In genomic region chr11:119533931-119534694, GRCh38 we compare ENCODE assay signal across 8 cellular contexts.
A peak's percentile ranks its signal among the peaks of the same experiment; 100 is the strongest.
DNase-seq lines count a peak whose midpoint lies in the region; ATAC-seq and TF ChIP-seq lines count a peak whose summit lies in the region.

No MANE protein-coding gene starts in this region.

- no peaks in the 10 kb centered on the region for H3K9me3 Mint-ChIP-seq in HFFc6
- H3K9me3 Mint-ChIP-seq in activated CD4-positive, alpha-beta T cell treated with anti-CD3 and anti-CD28 coated beads, Interleukin-2, amount 10 ng/mL, durations not matched to agents 7 days and 5 days, result no peaks in the 10 kb centered on the region

- H3K27ac Mint-ChIP-seq in HFFc6, result no peak overlapping the region
- H3K27ac Mint-ChIP-seq in activated CD4-positive, alpha-beta T cell treated with anti-CD3 and anti-CD28 coated beads, Interleukin-2, amount 10 ng/mL, durations not matched to agents 7 days and 5 days, result no peak overlapping the region

- peaks cover 62% of the 10 kb centered on the region for H3K27me3 Mint-ChIP-seq in HFFc6 (ENCODE audit: insufficient read depth)
- peaks cover 3% of the 10 kb centered on the region for H3K27me3 Mint-ChIP-seq in activated CD4-positive, alpha-beta T cell treated with anti-CD3 and anti-CD28 coated beads, Interleukin-2, amount 10 ng/mL, durations not matched to agents 7 days and 5 days

- 25 to 42% methylated on average over 7 to 12 of the region's 12 CpGs for WGBS in lower leg skin, 2 donors

- peak; percentile 47 for DNase-seq in DMS153 (lab: John Stamatoyannopoulos, UW)
- DNase-seq in HFFc6, result peak; percentile 55
- DNase-seq in NCI-H510A (lab: John Stamatoyannopoulos, UW), result peak; percentile 27
- peak; percentile 49 for DNase-seq in activated CD4-positive, alpha-beta T cell treated with anti-CD3 and anti-CD28 coated beads, Interleukin-2, amount 10 ng/mL, durations not matched to agents 7 days and 5 days
- DNase-seq in ecto neural progenitor cell (ENCODE audit: low spot score), result peak; percentile 85
- DNase-seq in lower leg skin (ENCODE audit: low spot score in 2 of 2), result peak; percentile 65 to 94
- DNase-seq in stimulated activated CD8-positive, alpha-beta memory T cell treated with anti-CD3 and anti-CD28 coated beads, Interleukin-12 subunit alpha, Interleukin-12 subunit beta, amount 100 ng/mL, for 1 hour (ENCODE audit: low read depth), result peak; percentile 4

- intact Hi-C loops in lower leg skin (cut with DNase I; ENCODE audit: low total_unique reads), result no loop called here

- no peak overlapping the region for H3K4me3 ChIP-seq in lower leg skin (ENCODE audit: low read depth, poor library complexity, severe bottlenecking)

- no peak for TF ChIP-seq POLR2A in lower leg skin (IDR thresholded peaks at IDR 0.05)

- POLR2A ChIA-PET in activated CD4-positive, alpha-beta T cell treated with anti-CD3 and anti-CD28 coated beads, Interleukin-2, amount 10 ng/mL, durations not matched to agents 7 days and 5 days (lab: Charles Lee), result no interaction called here

- CTCF ChIA-PET in activated CD4-positive, alpha-beta T cell treated with anti-CD3 and anti-CD28 coated beads, Interleukin-2, amount 10 ng/mL, durations not matched to agents 7 days and 5 days (lab: Charles Lee), result interaction anchor here (0.5 to 1.3 kb wide), 3 partner anchors 15 to 1265 kb away, joined by 3 to 4 read pairs (median 3); no protein-coding TSS in a partner anchor

- TF ChIP-seq CTCF in HFFc6 (IDR thresholded peaks at IDR 0.05) (peak; percentile 92), lower leg skin (IDR thresholded peaks at IDR 0.05) (no peak)

- H3K4me3 Mint-ChIP-seq in HFFc6, result no peak overlapping the region
- H3K4me3 Mint-ChIP-seq in activated CD4-positive, alpha-beta T cell treated with anti-CD3 and anti-CD28 coated beads, Interleukin-2, amount 10 ng/mL, durations not matched to agents 7 days and 5 days, result no peak overlapping the region

- H3K4me1 Mint-ChIP-seq in HFFc6 (ENCODE audit: low read depth), result no peaks in the 10 kb centered on the region
- no peaks in the 10 kb centered on the region for H3K4me1 Mint-ChIP-seq in activated CD4-positive, alpha-beta T cell treated with anti-CD3 and anti-CD28 coated beads, Interleukin-2, amount 10 ng/mL, durations not matched to agents 7 days and 5 days

- no peaks in the 10 kb centered on the region for H3K36me3 Mint-ChIP-seq in HFFc6 (ENCODE audit: low read depth)
- no peaks in the 10 kb centered on the region for H3K36me3 Mint-ChIP-seq in activated CD4-positive, alpha-beta T cell treated with anti-CD3 and anti-CD28 coated beads, Interleukin-2, amount 10 ng/mL, durations not matched to agents 7 days and 5 days (ENCODE audit: low read depth)

- no peak for ATAC-seq in GM18868 (IDR thresholded peaks at IDR 0.05; ENCODE audit: unreplicated experiment)

Comparison
In these comparisons a context has a peak if more than half of its experiments do, and no peak if none do; other contexts are left out.
1. DNase-seq: peak in every context shown above with its lines; median percentile 85 in ecto neural progenitor cell; 80 in lower leg skin; 55 in HFFc6; 49 in activated CD4-positive, alpha-beta T cell treated with anti-CD3 and anti-CD28 coated beads, Interleukin-2, amount 10 ng/mL, durations not matched to agents 7 days and 5 days; 47 in DMS153; 27 in NCI-H510A; 4 in stimulated activated CD8-positive, alpha-beta memory T cell treated with anti-CD3 and anti-CD28 coated beads, Interleukin-12 subunit alpha, Interleukin-12 subunit beta, amount 100 ng/mL, for 1 hour.